Comparison of ENCODE assay signal across 8 cellular contexts in genomic region chr19:2328401-2329161, GRCh38. TPM values are rescaled to one million over a fixed set of nuclear protein-coding genes. Genes with fewer than 3 reads are reported as not detected.
A peak's percentile ranks its signal among the peaks of the same experiment; 100 is the strongest.
DNase-seq lines count a peak whose midpoint lies in the region; ATAC-seq and TF ChIP-seq lines count a peak whose summit lies in the region.

Gene LSM7 (minus strand): TSS chr19:2328586. CDS start chr19:2328566, 20 bp downstream.
Gene SPPL2B (plus strand): TSS chr19:2328684. CDS start chr19:2328710, 26 bp downstream.

- peak within 1 kb of the TSS; percentile 92 for H3K27ac ChIP-seq in colonic mucosa

- H3K9ac ChIP-seq in colonic mucosa (ENCODE audit: low read depth in 2 of 2, low read length in 2 of 2) = peak within 1 kb of the TSS; percentile 86 to 98

- no peaks in the 10 kb centered on the region for H3K27me3 ChIP-seq in colonic mucosa

- no peak for TF ChIP-seq CTCF in colonic mucosa (IDR thresholded peaks at IDR 0.05)

- no peaks in the 10 kb centered on the region for H3K36me3 ChIP-seq in colonic mucosa

- ATAC-seq in GM18520 (IDR thresholded peaks at IDR 0.05; ENCODE audit: unreplicated experiment) (peak; percentile 68), HG03280 (IDR thresholded peaks at IDR 0.05; ENCODE audit: unreplicated experiment) (peak; percentile 60), left colon (peak; percentile 57)

- peak; percentile 97 for DNase-seq in 8988T
- DNase-seq in NCI-H526 (lab: John Stamatoyannopoulos, UW) = peak; percentile 53 to 87
- DNase-seq in activated CD4-positive, alpha-beta T cell treated with anti-CD3 and anti-CD28 coated beads for 48 hours = peak; percentile 93
- DNase-seq in colonic mucosa = peak; percentile 92
- DNase-seq in left colon = peak; percentile 85 to 91
- peak; percentile 81 to 86 (median 85) for DNase-seq in stimulated activated CD4-positive, alpha-beta T cell treated with anti-CD3 and anti-CD28 coated beads, Interleukin-1b, Interleukin-23, amount 100 ng/mL, for 24 hours (ENCODE audit: low read depth in 4 of 4, low spot score in 1 of 4)

- H3K4me3 ChIP-seq in colonic mucosa = peak within 1 kb of the TSS; percentile 91

- intact Hi-C loops in colonic mucosa (cut with DNase I) (no loop called here), left colon (cut with DNase I, micrococcal nuclease) (loop anchor here in 1 of 2 donors (10.0 kb wide), 1 partner anchor 84 kb away; the partner anchor contains the start of gene AMH)

- no peaks in the 10 kb centered on the region for H3K9me3 ChIP-seq in colonic mucosa

- peaks cover 19% of the 10 kb centered on the region for H3K4me1 ChIP-seq in colonic mucosa

RNA-seq across cellular contexts. Expression of gene LSM7, which starts in this region (rescaled TPM):
- total RNA-seq in colonic mucosa (100 to 1,000 TPM in 1 of 2 donors, 10 to 100 TPM in 1; 99.0 to 185 TPM), left colon (100 to 1,000 TPM in 1 of 2 donors, 10 to 100 TPM in 1; 67.1 to 101 TPM)

RNA-seq across cellular contexts. Expression of gene SPPL2B, which starts in this region (rescaled TPM):
- total RNA-seq in colonic mucosa (100 to 1,000 TPM; 108 to 206 TPM), left colon (100 to 1,000 TPM; 142 to 173 TPM)

Comparison
In these comparisons a context has a peak if more than half of its experiments do, and no peak if none do; other contexts are left out.
1. Peak in every context shown above with its lines: DNase-seq, ATAC-seq, H3K4me3 ChIP-seq and H3K27ac ChIP-seq.